In genomic region chr1:157119448-157119847, GRCh38 we compare ENCODE assay signal across 18 cellular contexts. TPM values are rescaled to one million over a fixed set of nuclear protein-coding genes. Genes with fewer than 3 reads are reported as not detected.
DNase-seq lines count a peak whose midpoint lies in the region; ATAC-seq and TF ChIP-seq lines count a peak whose summit lies in the region.
"Had no signal": no experiment of that assay in that cellular context is flagged by ENCODE, and none has a peak within 500 bp of the region (broad histone marks: within the 10 kb centered on the region; RNA-seq: fewer than 3 reads in every experiment).

No MANE protein-coding gene starts in this region.

- 52% methylated on average over 2 of the region's 2 CpGs for WGBS in SK-N-SH (ENCODE audit: low lambda C conversion rate)

- H3K4me1 ChIP-seq in SK-N-SH (ENCODE audit: control insufficient read depth in 1 of 2, insufficient read depth in 2 of 2, low read depth in 1 of 2, low read length in 1 of 2), result no peaks in the 10 kb centered on the region
- no peaks in the 10 kb centered on the region for H3K4me1 ChIP-seq in right atrium auricular region
- H3K4me1 ChIP-seq in MM.1S (ENCODE audit: low read length), result peaks cover 13% of the 10 kb centered on the region
- H3K4me1 ChIP-seq: Peyer's patch had no signal

- no peaks in the 10 kb centered on the region for H3K27me3 Mint-ChIP-seq in natural killer cell treated with Interleukin-12 subunit alpha and Interleukin-12 subunit beta and Interleukin-15 and Interleukin-18, amount 100 ng/mL, for 72 hours
- no peaks in the 10 kb centered on the region for H3K27me3 Mint-ChIP-seq in natural killer cell (ENCODE audit: low read depth in 2 of 2)
- H3K27me3 Mint-ChIP-seq: CD4-positive, alpha-beta memory T cell had no signal

- no peak overlapping the region for H3K27ac ChIP-seq in SK-N-SH (ENCODE audit: low read depth in 2 of 2, low read length in 1 of 2)
- H3K27ac ChIP-seq in right atrium auricular region, result no peak overlapping the region
- H3K27ac ChIP-seq in MM.1S (ENCODE audit: low read length), result no peak overlapping the region
- H3K27ac ChIP-seq: 22Rv1, HL-60, Peyer's patch had no signal

- intact Hi-C loops in natural killer cell (cut with micrococcal nuclease), result no loop called here

- H3K9ac ChIP-seq in SK-N-SH, result no peak overlapping the region
- H3K9ac ChIP-seq in MM.1S (ENCODE audit: low read length), result no peak overlapping the region

- H3F3A ChIP-seq in SK-N-SH (replicated peaks; ENCODE audit: insufficient read depth), result peaks cover 8% of the 10 kb centered on the region
- H3F3A ChIP-seq in MM.1S (ENCODE audit: insufficient read depth, low read length), result no peaks in the 10 kb centered on the region

- H3K27ac Mint-ChIP-seq in natural killer cell treated with Interleukin-12 subunit alpha and Interleukin-12 subunit beta and Interleukin-15 and Interleukin-18, amount 100 ng/mL, for 72 hours, result peak overlapping the region; percentile 14 to 17
- H3K27ac Mint-ChIP-seq in natural killer cell, result no peak overlapping the region

- H3K9me2 ChIP-seq in SK-N-SH, result no peaks in the 10 kb centered on the region
- H3K9me2 ChIP-seq in MM.1S (replicated peaks; ENCODE audit: insufficient read depth, low read length), result no peaks in the 10 kb centered on the region

- H3K9me3 ChIP-seq in SK-N-SH, result no peaks in the 10 kb centered on the region
- H3K9me3 ChIP-seq in right atrium auricular region, result no peaks in the 10 kb centered on the region
- H3K9me3 ChIP-seq in MM.1S (replicated peaks; ENCODE audit: insufficient read depth, low read length), result no peaks in the 10 kb centered on the region
- H3K9me3 ChIP-seq: Peyer's patch had no signal

- CTCF ChIA-PET in SK-N-SH (lab: Yijun Ruan, JAX), result interaction anchor here (1.1 kb wide), 1 partner anchor 29 kb away, joined by 6 read pairs; no protein-coding TSS in a partner anchor

- POLR2A ChIA-PET in SK-N-SH (lab: Yijun Ruan, JAX), result no interaction called here

- H3K36me3 Mint-ChIP-seq in natural killer cell treated with Interleukin-12 subunit alpha and Interleukin-12 subunit beta and Interleukin-15 and Interleukin-18, amount 100 ng/mL, for 72 hours, result peaks cover 21% of the 10 kb centered on the region
- peaks cover 17% of the 10 kb centered on the region for H3K36me3 Mint-ChIP-seq in natural killer cell

- H3K36me3 ChIP-seq in SK-N-SH (replicated peaks in 1 of 2; ENCODE audit: control insufficient read depth in 1 of 2, insufficient read depth in 2 of 2, low read length in 1 of 2) (peaks cover 12 to 34% of the 10 kb centered on the region in 2 experiments), right atrium auricular region (peaks cover 18% of the 10 kb centered on the region), MM.1S (replicated peaks; ENCODE audit: insufficient read depth, low read length) (no peaks in the 10 kb centered on the region)

- no peak overlapping the region for H3K4me3 Mint-ChIP-seq in natural killer cell treated with Interleukin-12 subunit alpha and Interleukin-12 subunit beta and Interleukin-15 and Interleukin-18, amount 100 ng/mL, for 72 hours
- H3K4me3 Mint-ChIP-seq in natural killer cell, result no peak overlapping the region
- H3K4me3 Mint-ChIP-seq: CD4-positive, alpha-beta memory T cell had no signal

- H3K9me3 Mint-ChIP-seq in natural killer cell treated with Interleukin-12 subunit alpha and Interleukin-12 subunit beta and Interleukin-15 and Interleukin-18, amount 100 ng/mL, for 72 hours, result no peaks in the 10 kb centered on the region
- no peaks in the 10 kb centered on the region for H3K9me3 Mint-ChIP-seq in natural killer cell
- H3K9me3 Mint-ChIP-seq: CD4-positive, alpha-beta memory T cell had no signal

- no peaks in the 10 kb centered on the region for H3K27me3 ChIP-seq in SK-N-SH (ENCODE audit: insufficient read depth)
- H3K27me3 ChIP-seq in right atrium auricular region, result no peaks in the 10 kb centered on the region
- no peaks in the 10 kb centered on the region for H3K27me3 ChIP-seq in MM.1S (replicated peaks; ENCODE audit: insufficient read depth, low read length)
- H3K27me3 ChIP-seq: Peyer's patch had no signal

- H2AFZ ChIP-seq in SK-N-SH (ENCODE audit: low read depth), result no peak overlapping the region
- H2AFZ ChIP-seq in MM.1S (ENCODE audit: low read length), result no peak overlapping the region

- no peak for TF ChIP-seq CTCF in SK-N-SH (IDR thresholded peaks at IDR 0.05)
- no peak for TF ChIP-seq CTCF in natural killer cell (IDR thresholded peaks at IDR 0.05)
- TF ChIP-seq CTCF in right atrium auricular region (IDR thresholded peaks at IDR 0.05), result no peak
- no peak for TF ChIP-seq CTCF in MM.1S (IDR thresholded peaks at IDR 0.05; ENCODE audit: low read length)

- no peak for DNase-seq in SK-N-SH
- DNase-seq in natural killer cell treated with Interleukin-12 subunit alpha and Interleukin-12 subunit beta and Interleukin-15 and Interleukin-18, amount 100 ng/mL, for 72 hours (ENCODE audit: low spot score), result no peak
- no peak for DNase-seq in natural killer cell
- DNase-seq in right atrium auricular region (ENCODE audit: low spot score), result peak; percentile 26
- DNase-seq in MM.1S, result no peak
- no peak for DNase-seq in NCI-H1092 (lab: John Stamatoyannopoulos, UW)
- no peak for DNase-seq in erythroblast (lab: John Stamatoyannopoulos, UW)
- DNase-seq: CD4-positive, alpha-beta memory T cell; NCI-H1436 treated with DMSO at 0.1 percent for 48 hours; NCI-H2081 treated with DMSO at 0.1 percent for 48 hours; NCI-H510A treated with DMSO at 0.1 percent for 48 hours; NCI-H82; SHP77 had no signal

- no peak for TF ChIP-seq EP300 in SK-N-SH (IDR thresholded peaks at IDR 0.05; ENCODE audit: borderline replicate concordance in 1 of 2, low read depth in 1 of 2, low read length in 1 of 2)

- peaks cover 23 to 44% of the 10 kb centered on the region in 2 donors for H3K4me1 Mint-ChIP-seq in natural killer cell treated with Interleukin-12 subunit alpha and Interleukin-12 subunit beta and Interleukin-15 and Interleukin-18, amount 100 ng/mL, for 72 hours (ENCODE audit: low read depth in 2 of 2)
- peaks cover 30 to 37% of the 10 kb centered on the region in 2 donors for H3K4me1 Mint-ChIP-seq in natural killer cell

- ATAC-seq in SK-N-SH treated with all-trans-retinoic acid at 6 μM for 48 hours (peak; percentile 9; the same call in 2 of the 3 replicates), natural killer cell (no peak)
- no peak for ATAC-seq in natural killer cell treated with Interleukin-12 subunit alpha and Interleukin-12 subunit beta and Interleukin-15 and Interleukin-18, amount 100 ng/mL, for 72 hours

- peaks cover 8% of the 10 kb centered on the region; the same call in 1 of the 2 replicates for H4K20me1 ChIP-seq in SK-N-SH (ENCODE audit: insufficient read depth)
- no peaks in the 10 kb centered on the region for H4K20me1 ChIP-seq in MM.1S (ENCODE audit: insufficient read depth, low read length)

- TF ChIP-seq RAD21 in SK-N-SH (IDR thresholded peaks at IDR 0.05; ENCODE audit: low read length), result no peak

- TF ChIP-seq POLR2A in erythroblast (IDR thresholded peaks at IDR 0.05; ENCODE audit: low read length), result no peak

- H3K4me3 ChIP-seq in SK-N-SH (ENCODE audit: low read depth in 2 of 2, low read length in 1 of 2), result no peak overlapping the region
- H3K4me3 ChIP-seq in right atrium auricular region, result no peak overlapping the region
- H3K4me3 ChIP-seq in MM.1S (ENCODE audit: low read length), result no peak overlapping the region
- H3K4me3 ChIP-seq: Peyer's patch had no signal

- no peak overlapping the region for H3K4me2 ChIP-seq in SK-N-SH
- H3K4me2 ChIP-seq in MM.1S (ENCODE audit: low read depth, low read length), result no peak overlapping the region

- H3K79me2 ChIP-seq in SK-N-SH (ENCODE audit: insufficient read depth) (peaks cover 11% of the 10 kb centered on the region; the same call in 1 of the 2 replicates), MM.1S (ENCODE audit: low read length) (0 out of 2 replicates have a peak, but pooled peaks cover 4% of the 10 kb centered on the region)

TF ChIP-seq in SK-N-SH treated with all-trans-retinoic acid at 6 μM for 48 hours, 23 proteins besides CTCF, POLR2A, EP300 and RAD21 (continues in another document):
- no peak for TF ChIP-seq ZFP3 (CRISPR knock-in tag; IDR thresholded peaks at IDR 0.05)
- TF ChIP-seq BACH2 (CRISPR knock-in tag; IDR thresholded peaks at IDR 0.05; ENCODE audit: borderline replicate concordance), result no peak
- TF ChIP-seq PPARA (CRISPR knock-in tag; IDR thresholded peaks at IDR 0.05; ENCODE audit: borderline replicate concordance), result no peak
- no peak for TF ChIP-seq ZNF8 (CRISPR knock-in tag; IDR thresholded peaks at IDR 0.05)
- no peak for TF ChIP-seq OSR1 (CRISPR knock-in tag; IDR thresholded peaks at IDR 0.05)
- no peak for TF ChIP-seq ARNTL (CRISPR knock-in tag; IDR thresholded peaks at IDR 0.05; ENCODE audit: borderline replicate concordance, low read depth)
- TF ChIP-seq ZNF70 (CRISPR knock-in tag; IDR thresholded peaks at IDR 0.05), result no peak

TF ChIP-seq in SK-N-SH, 30 proteins besides CTCF, POLR2A, EP300 and RAD21 (continues in another document):
- TF ChIP-seq TCF12 (IDR thresholded peaks at IDR 0.05), result no peak
- TF ChIP-seq GATA2 (CRISPR knock-in tag; IDR thresholded peaks at IDR 0.05), result no peak
- no peak for TF ChIP-seq MEF2A (IDR thresholded peaks at IDR 0.05; ENCODE audit: borderline replicate concordance, low read depth)
- TF ChIP-seq RCOR1 (IDR thresholded peaks at IDR 0.05; ENCODE audit: low read length), result no peak
- TF ChIP-seq RFX5 (IDR thresholded peaks at IDR 0.05; ENCODE audit: low read length), result no peak
- TF ChIP-seq, protein P1, sequence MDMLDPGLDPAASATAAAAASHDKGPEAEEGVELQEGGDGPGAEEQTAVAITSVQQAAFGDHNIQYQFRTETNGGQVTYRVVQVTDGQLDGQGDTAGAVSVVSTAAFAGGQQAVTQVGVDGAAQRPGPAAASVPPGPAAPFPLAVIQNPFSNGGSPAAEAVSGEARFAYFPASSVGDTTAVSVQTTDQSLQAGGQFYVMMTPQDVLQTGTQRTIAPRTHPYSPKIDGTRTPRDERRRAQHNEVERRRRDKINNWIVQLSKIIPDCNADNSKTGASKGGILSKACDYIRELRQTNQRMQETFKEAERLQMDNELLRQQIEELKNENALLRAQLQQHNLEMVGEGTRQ (IDR thresholded peaks at IDR 0.05; ENCODE audit: borderline replicate concordance, low read depth, low read length), result no peak
- TF ChIP-seq EZH2phosphoT487 (IDR thresholded peaks at IDR 0.05; ENCODE audit: borderline replicate concordance, low read depth), result no peak

RNA-seq across cellular contexts. Expression of gene ETV3, which starts 18.7 kb away (rescaled TPM):
- polyA plus RNA-seq in SK-N-SH (2012; rRNA removed), result 5.4 and 8.5 TPM in 2 replicates
- polyA plus RNA-seq in SK-N-SH (2012; cell fraction: cytosol; rRNA removed), result 5.2 and 5.6 TPM in 2 replicates
- polyA plus RNA-seq in SK-N-SH (2012; cell fraction: nucleus; rRNA removed), result 9.4 and 16.2 TPM in 2 replicates
- 10 to 100 TPM; 45.8 to 63.0 TPM for total RNA-seq in natural killer cell treated with Interleukin-12 subunit alpha and Interleukin-12 subunit beta and Interleukin-15 and Interleukin-18, amount 100 ng/mL, for 72 hours
- 100 to 1,000 TPM in 1 of 3 donors, 10 to 100 TPM in 2; 58.3 to 101 (median 76.6) TPM for total RNA-seq in natural killer cell
- 10 to 100 TPM in 1 of 2 donors, 1 to 10 TPM in 1; 9.0 to 12.0 TPM for total RNA-seq in right atrium auricular region

RNA-seq across cellular contexts. Expression of gene ETV3L, which starts 19.8 kb away (rescaled TPM):
- polyA plus RNA-seq in SK-N-SH (2012; rRNA removed), result not detected in 2 replicates
- not detected in 2 replicates for polyA plus RNA-seq in SK-N-SH (2012; cell fraction: cytosol; rRNA removed)
- polyA plus RNA-seq in SK-N-SH (2012; cell fraction: nucleus; rRNA removed), result not detected in 2 replicates
- 1 to 10 TPM; 1.7 to 3.6 TPM for total RNA-seq in natural killer cell treated with Interleukin-12 subunit alpha and Interleukin-12 subunit beta and Interleukin-15 and Interleukin-18, amount 100 ng/mL, for 72 hours
- total RNA-seq in natural killer cell, result not detected
- not detected for total RNA-seq in right atrium auricular region
- total RNA-seq: CD4-positive, alpha-beta memory T cell; Peyer's patch had no signal
- polyA plus RNA-seq: BJ; CD4-positive, alpha-beta memory T cell had no signal

Comparison
In these comparisons a context has a peak if more than half of its experiments do, and no peak if none do; other contexts are left out.
1. H3K27ac Mint-ChIP-seq: peak in natural killer cell treated with Interleukin-12 subunit alpha and Interleukin-12 subunit beta and Interleukin-15 and Interleukin-18, amount 100 ng/mL, for 72 hours (2 of 2); none in natural killer cell (0 of 2).